In genomic region chr3:73098026-73098425, GRCh38 we compare ENCODE assay signal across 33 cellular contexts. TPM values are rescaled to one million over a fixed set of nuclear protein-coding genes. Genes with fewer than 3 reads are reported as not detected.
DNase-seq lines count a peak whose midpoint lies in the region; ATAC-seq, FAIRE-seq and TF ChIP-seq lines count a peak whose summit lies in the region.
"Had no signal": no experiment of that assay in that cellular context is flagged by ENCODE, and none has a peak within 500 bp of the region (broad histone marks: within the 10 kb centered on the region; RNA-seq: fewer than 3 reads in every experiment).

No MANE protein-coding gene starts in this region.

- H3K79me2 ChIP-seq in SK-N-SH (ENCODE audit: insufficient read depth) (no peaks in the 10 kb centered on the region), H1 (ENCODE audit: control insufficient read depth in 1 of 2, insufficient read depth in 2 of 2, low read length in 2 of 2) (no peaks in the 10 kb centered on the region), trophoblast cell (ENCODE audit: control insufficient read depth, insufficient read depth, low read length, poor library complexity) (no peaks in the 10 kb centered on the region)

- H2AFZ ChIP-seq in SK-N-SH (ENCODE audit: low read depth), result no peak overlapping the region
- H2AFZ ChIP-seq in H1 (ENCODE audit: low read length), result no peak overlapping the region
- H2AFZ ChIP-seq in trophoblast cell (ENCODE audit: insufficient read depth, low read length, poor library complexity), result no peak overlapping the region

- H2BK12ac ChIP-seq in H1 (ENCODE audit: low read depth, low read length) (no peak overlapping the region), trophoblast cell (ENCODE audit: low read length) (no peak overlapping the region)

- H4K20me1 ChIP-seq in SK-N-SH (ENCODE audit: insufficient read depth) (no peaks in the 10 kb centered on the region), H1 (replicated peaks in 1 of 2; ENCODE audit: control insufficient read depth in 1 of 2, insufficient read depth in 2 of 2, low read length in 2 of 2) (no peaks in the 10 kb centered on the region)
- H4K20me1 ChIP-seq: BLaER1; BLaER1 treated with 17β-estradiol and CSF1 and Interleukin-3, amounts not matched to agents 10 nM and 100 nM had no signal

- TF ChIP-seq CTCF in SK-N-SH (IDR thresholded peaks at IDR 0.05) (no peak), H1 (IDR thresholded peaks at IDR 0.05; ENCODE audit: control extremely low read depth in 1 of 3, insufficient read depth in 1 of 3, low read depth in 1 of 3, low read length in 3 of 3) (no peak)

- H3K18ac ChIP-seq in H1 (ENCODE audit: extremely low read depth, low read length), result no peak overlapping the region
- H3K18ac ChIP-seq in trophoblast cell (ENCODE audit: low read length), result no peak overlapping the region

- H2AK5ac ChIP-seq in H1 (ENCODE audit: low read depth, low read length) (no peak overlapping the region), trophoblast cell (ENCODE audit: low read length) (no peak overlapping the region)

- H3K14ac ChIP-seq in H1 (ENCODE audit: insufficient read length) (no peak overlapping the region), trophoblast cell (ENCODE audit: low read length) (no peak overlapping the region)

- TF ChIP-seq EP300 in SK-N-SH (IDR thresholded peaks at IDR 0.05; ENCODE audit: borderline replicate concordance in 1 of 2, low read depth in 1 of 2, low read length in 1 of 2) (no peak), H1 (IDR thresholded peaks at IDR 0.05; ENCODE audit: borderline replicate concordance in 1 of 2, low read depth in 2 of 2, low read length in 2 of 2) (no peak)

- no peaks in the 10 kb centered on the region for H3F3A ChIP-seq in SK-N-SH (replicated peaks; ENCODE audit: insufficient read depth)

- H2BK5ac ChIP-seq in H1 (ENCODE audit: low read depth, low read length) (no peak overlapping the region), trophoblast cell (ENCODE audit: low read depth, low read length, poor library complexity) (no peak overlapping the region)

- no peak for FAIRE-seq in H1 (lab: Jason Lieb, UNC)
- FAIRE-seq: A204.1, A549, D721Med had no signal

- POLR2A ChIA-PET in SK-N-SH (lab: Yijun Ruan, JAX) (no interaction called here), H1 (lab: Charles Lee; ENCODE audit: partially characterized antibody) (no interaction called here)

- H2BK120ac ChIP-seq in H1 (replicated peaks; ENCODE audit: low read depth, low read length) (no peak overlapping the region), trophoblast cell (ENCODE audit: insufficient read depth, low read length, poor library complexity) (no peak overlapping the region)

- H3K4me1 ChIP-seq in SK-N-SH (ENCODE audit: control insufficient read depth in 1 of 2, insufficient read depth in 2 of 2, low read depth in 1 of 2, low read length in 1 of 2), result peaks cover 6 to 8% of the 10 kb centered on the region in 2 experiments; a peak in 3 of 4 replicates
- peaks cover 0 to 16% (median 7%) of the 10 kb centered on the region in 4 experiments; a peak in 6 of 7 replicates for H3K4me1 ChIP-seq in H1 (replicated peaks in 1 of 4; ENCODE audit: control insufficient read depth in 3 of 4, insufficient read depth in 4 of 4, low read length in 3 of 4)
- H3K4me1 ChIP-seq in trophoblast cell (ENCODE audit: control insufficient read depth in 1 of 2, insufficient read depth in 2 of 2, low read length in 2 of 2), result peaks cover 5 to 11% of the 10 kb centered on the region in 2 experiments
- H3K4me1 ChIP-seq: A549, BE2C had no signal

- H3K36me3 ChIP-seq in SK-N-SH (replicated peaks in 1 of 2; ENCODE audit: control insufficient read depth in 1 of 2, insufficient read depth in 2 of 2, low read length in 1 of 2), result no peaks in the 10 kb centered on the region
- H3K36me3 ChIP-seq in H1 (ENCODE audit: control insufficient read depth in 2 of 4, insufficient read depth in 4 of 4, low read length in 3 of 4), result no peaks in the 10 kb centered on the region
- no peaks in the 10 kb centered on the region for H3K36me3 ChIP-seq in trophoblast cell (ENCODE audit: control insufficient read depth in 1 of 2, insufficient read depth in 2 of 2, low read length in 2 of 2)
- H3K36me3 ChIP-seq: BE2C; BLaER1; BLaER1 treated with 17β-estradiol and CSF1 and Interleukin-3, amounts not matched to agents 10 nM and 100 nM had no signal

- DNase-seq in SK-N-SH, result no peak
- DNase-seq in H1 (ENCODE audit: low read depth in 1 of 2, low spot score in 2 of 2), result no peak
- DNase-seq in trophoblast cell, result no peak
- DNase-seq in GM19238 (ENCODE audit: insufficient read length, low spot score), result no peak
- DNase-seq: 8988T; ACHN; AML-193; BE2C; C1 segment of cervical spinal cord; Caco-2; Calu3; CD4-positive, alpha-beta memory T cell; CD4-positive, alpha-beta T cell; CD4-positive, CD25-positive, alpha-beta regulatory T cell; CD8-positive, alpha-beta memory T cell; CD8-positive, alpha-beta T cell; COR-L47; DMS 273 treated with DMSO at 0.1 percent for 48 hours; DMS153; DMS53; DMS79; DMS79 treated with DMSO at 0.1 percent for 48 hours; DND-41; EL had no signal

- H3K4me3 ChIP-seq in SK-N-SH (ENCODE audit: low read depth in 2 of 2, low read length in 1 of 2) (no peak overlapping the region), H1 (ENCODE audit: extremely low read depth in 1 of 4, insufficient read depth in 2 of 4, low read depth in 3 of 4, low read length in 4 of 4) (no peak overlapping the region), trophoblast cell (ENCODE audit: low read depth, low read length) (no peak overlapping the region)
- H3K4me3 ChIP-seq: A549; BLaER1; BLaER1 treated with 17β-estradiol and CSF1 and Interleukin-3, amounts not matched to agents 10 nM and 100 nM had no signal

- H3K9me2 ChIP-seq in SK-N-SH, result no peaks in the 10 kb centered on the region

- ATAC-seq in SK-N-SH treated with all-trans-retinoic acid at 6 μM for 48 hours, result no peak
- no peak for ATAC-seq in GM19455 (IDR thresholded peaks at IDR 0.05; ENCODE audit: unreplicated experiment)
- ATAC-seq: A549; CD8-positive, alpha-beta T cell had no signal

- no peak overlapping the region for H4K8ac ChIP-seq in H1 (ENCODE audit: extremely low read depth, insufficient read depth, low read length)
- H4K8ac ChIP-seq in trophoblast cell (ENCODE audit: low read depth, low read length), result no peak overlapping the region

- no peak overlapping the region for H3K4me2 ChIP-seq in SK-N-SH
- no peak overlapping the region for H3K4me2 ChIP-seq in H1 (ENCODE audit: insufficient read depth in 1 of 2, low read depth in 2 of 2, low read length in 2 of 2)
- no peak overlapping the region for H3K4me2 ChIP-seq in trophoblast cell (ENCODE audit: low read length)
- H3K4me2 ChIP-seq: A549, BLaER1 had no signal

- H4K91ac ChIP-seq in H1 (replicated peaks; ENCODE audit: insufficient read length, low read length) (peak overlapping the region; percentile 3), trophoblast cell (ENCODE audit: low read depth, low read length) (no peak overlapping the region)

- no CpG with 5 or more reads among the region's 2 CpGs for WGBS in SK-N-SH (ENCODE audit: low lambda C conversion rate)
- 96% methylated on average over 2 of the region's 2 CpGs; no CpG with 5 or more reads in 1 of the 2 experiments for WGBS in H1 (ENCODE audit: extremely low coverage in 1 of 2, insufficient coverage in 1 of 2, insufficient read length in 1 of 2, insufficient replicate concordance in 2 of 2, low coverage in 1 of 2, low lambda C conversion rate in 2 of 2, missing lambda C conversion rate in 1 of 2), 2 experiments
- no CpG with 5 or more reads among the region's 2 CpGs for WGBS in trophoblast cell (ENCODE audit: extremely low coverage, insufficient coverage, insufficient read length)

- H3K23ac ChIP-seq in H1 (ENCODE audit: insufficient read length), result no peak overlapping the region
- peak overlapping the region; percentile 30 for H3K23ac ChIP-seq in trophoblast cell (ENCODE audit: low read length)

- no peak overlapping the region for H4K12ac ChIP-seq in trophoblast cell (ENCODE audit: low read depth, low read length)

- H3K23me2 ChIP-seq in H1 (ENCODE audit: low read depth, low read length), result no peaks in the 10 kb centered on the region

- TF ChIP-seq POLR2A in H1 (IDR thresholded peaks at IDR 0.05; ENCODE audit: control extremely low read depth in 1 of 2, low read depth in 2 of 2, low read length in 2 of 2), result no peak

- no peak overlapping the region for H2BK15ac ChIP-seq in H1 (ENCODE audit: low read length)

- no peak overlapping the region for H3K56ac ChIP-seq in H1 (replicated peaks; ENCODE audit: insufficient read length, low read depth, low read length)

- H3K27me3 ChIP-seq in SK-N-SH (ENCODE audit: insufficient read depth) (no peaks in the 10 kb centered on the region), H1 (replicated peaks in 1 of 4; ENCODE audit: control insufficient read depth in 3 of 4, extremely low read depth in 1 of 4, insufficient read depth in 3 of 4, low read length in 3 of 4) (no peaks in the 10 kb centered on the region), trophoblast cell (ENCODE audit: insufficient read depth, low read length) (no peaks in the 10 kb centered on the region)
- H3K27me3 ChIP-seq: BE2C; BLaER1; BLaER1 treated with 17β-estradiol and CSF1 and Interleukin-3, amounts not matched to agents 10 nM and 100 nM had no signal

- peak overlapping the region; percentile 37 for H3K4ac ChIP-seq in H1 (replicated peaks; ENCODE audit: insufficient read length, low read depth, low read length)
- H3K4ac ChIP-seq in trophoblast cell (ENCODE audit: low read depth, low read length), result no peak overlapping the region

- TF ChIP-seq RAD21 in SK-N-SH (IDR thresholded peaks at IDR 0.05; ENCODE audit: low read length) (no peak), H1 (IDR thresholded peaks at IDR 0.05 in 1 of 2, conservative IDR thresholded peaks at IDR 0.05 in 1 of 2; ENCODE audit: low read depth in 2 of 2, low read length in 2 of 2) (no peak)

- no peak overlapping the region for H4K5ac ChIP-seq in H1 (ENCODE audit: insufficient read length, low read depth, low read length)

- H3K27ac ChIP-seq in SK-N-SH (ENCODE audit: low read depth in 2 of 2, low read length in 1 of 2) (no peak overlapping the region), H1 (ENCODE audit: low read depth, low read length) (no peak overlapping the region), trophoblast cell (ENCODE audit: low read depth, low read length) (no peak overlapping the region)
- H3K27ac ChIP-seq: 22Rv1, A549, BLaER1, C4-2B had no signal

- H2BK20ac ChIP-seq in H1 (ENCODE audit: low read length), result peak overlapping the region; percentile 25; the same call in 1 of the 2 replicates

- CTCF ChIA-PET in SK-N-SH (lab: Yijun Ruan, JAX), result interaction anchor here (1.1 to 11.7 kb wide), 5 partner anchors 9 to 410 kb away, joined by 3 to 104 read pairs (median 3); no protein-coding TSS in a partner anchor
- CTCF ChIA-PET in H1 (lab: Charles Lee; ENCODE audit: partially characterized antibody), result interaction anchor here (1.6 kb wide), 1 partner anchor 410 kb away, joined by 3 read pairs; no protein-coding TSS in a partner anchor

- no peaks in the 10 kb centered on the region for H3K9me3 ChIP-seq in SK-N-SH
- H3K9me3 ChIP-seq in H1 (ENCODE audit: insufficient read depth in 2 of 2, low read depth in 1 of 2, low read length in 1 of 2), result no peaks in the 10 kb centered on the region
- peaks cover 2% of the 10 kb centered on the region for H3K9me3 ChIP-seq in trophoblast cell (ENCODE audit: insufficient read depth, low read depth, low read length)
- H3K9me3 ChIP-seq: A549, BE2C, BLaER1, Caco-2 had no signal

- H3K79me1 ChIP-seq in H1 (ENCODE audit: low read depth, low read length) (no peaks in the 10 kb centered on the region), trophoblast cell (ENCODE audit: low read length) (peaks cover 3% of the 10 kb centered on the region)

- H3K9ac ChIP-seq in SK-N-SH (no peak overlapping the region), H1 (replicated peaks in 1 of 4; ENCODE audit: extremely low read depth in 1 of 4, low read depth in 3 of 4, low read length in 3 of 4) (no peak overlapping the region), trophoblast cell (ENCODE audit: low read length) (no peak overlapping the region)
- H3K9ac ChIP-seq: BLaER1; BLaER1 treated with 17β-estradiol and CSF1 and Interleukin-3, amounts not matched to agents 10 nM and 100 nM had no signal

RNA-seq across cellular contexts. Expression of gene EBLN2, which starts 36.6 kb away (rescaled TPM):
- polyA plus RNA-seq in SK-N-SH (2012; rRNA removed) (1.4 and 2.5 TPM in 2 replicates), H1 (2011; rRNA removed) (1.6 and 1.9 TPM in 2 replicates)
- 0.18 and 0.33 TPM in 2 replicates for polyA plus RNA-seq in SK-N-SH (2012; cell fraction: cytosol; rRNA removed)
- 7.9 and 11.9 TPM in 2 replicates for polyA plus RNA-seq in SK-N-SH (2012; cell fraction: nucleus; rRNA removed)
- total RNA-seq in H1 (2021; fragmentation: NEBNext Ultra II Directional; extraction: Animal tissue kit (Norgen Biotek cat#: 25700)), result 3.8 and 3.9 TPM in 2 replicates
- 2.9 TPM for polyA plus RNA-seq in H1 (2011; cell fraction: cytosol; rRNA removed)
- 4.4 TPM for polyA plus RNA-seq in H1 (2011; cell fraction: nucleus; rRNA removed)
- polyA plus RNA-seq in H1 (2012, experiment 1 of 2), result 2.7 to 5.3 TPM (median 3.4 TPM) in 4 replicates
- polyA plus RNA-seq in H1 (2012, experiment 2 of 2), result 0.58 TPM
- 2.6 TPM for polyA plus RNA-seq in H1 (2013, experiment 1 of 2)
- 2.3 TPM for polyA plus RNA-seq in H1 (2013, experiment 2 of 2)
- polyA minus RNA-seq in H1 (2011; rRNA and poly(A)+ RNA removed), result 14.4 and 16.5 TPM in 2 replicates
- 7.3 TPM for polyA minus RNA-seq in H1 (2011; cell fraction: cytosol; rRNA and poly(A)+ RNA removed)
- 27.0 TPM for polyA minus RNA-seq in H1 (2011; cell fraction: nucleus; rRNA and poly(A)+ RNA removed)
- polyA plus RNA-seq in trophoblast cell (2013), result 2.2 TPM in 2 replicates
